Comparison of ENCODE assay signal across 8 cellular contexts in the genomic region with DNA sequence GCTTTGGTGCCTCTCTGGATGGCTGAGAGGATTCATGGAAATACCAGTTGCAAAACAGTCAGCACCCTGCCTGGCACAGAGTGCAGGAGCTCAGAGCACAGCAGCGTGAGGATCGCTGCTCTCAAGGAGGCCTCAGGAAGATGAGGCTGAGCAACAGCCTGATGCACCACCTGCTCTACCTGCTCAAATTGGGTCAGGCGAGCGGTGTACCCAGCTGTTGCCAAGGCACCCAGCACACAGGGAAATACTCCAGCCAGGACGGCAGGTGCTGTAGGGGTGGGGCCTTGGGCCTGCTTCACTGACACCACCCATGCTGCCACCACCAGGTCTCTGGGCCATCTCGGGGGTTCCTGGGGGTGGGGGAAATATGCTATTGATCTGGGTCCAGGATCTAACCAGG. TPM values are rescaled to one million over a fixed set of nuclear protein-coding genes. Genes with fewer than 3 reads are reported as not detected.
DNase-seq lines count a peak whose midpoint lies in the region; ATAC-seq, FAIRE-seq and TF ChIP-seq lines count a peak whose summit lies in the region.

No MANE protein-coding gene starts in this region.

- H3K27ac ChIP-seq in Peyer's patch (peak overlapping the region; percentile 95 to 99 (median 96)), esophagus muscularis mucosa (replicated peaks in 1 of 4) (peak overlapping the region; percentile 91 to 97 (median 96)), substantia nigra (ENCODE audit: low read depth, low read length, poor library complexity, severe bottlenecking) (peak overlapping the region; percentile 99)

- H3K4me3 Mint-ChIP-seq in activated CD4-positive, alpha-beta T cell treated with anti-CD3 and anti-CD28 coated beads for 36 hours, result peak overlapping the region; percentile 97

- CTCF ChIA-PET in activated CD4-positive, alpha-beta T cell treated with anti-CD3 and anti-CD28 coated beads for 36 hours (lab: Charles Lee), result interaction anchor here (0.7 to 8.1 kb wide), 7 partner anchors 14 to 124 kb away, joined by 3 to 55 read pairs (median 5); no protein-coding TSS in a partner anchor

- H3K9me3 ChIP-seq in Peyer's patch, result no peaks in the 10 kb centered on the region
- H3K9me3 ChIP-seq in esophagus muscularis mucosa, result no peaks in the 10 kb centered on the region

- no peaks in the 10 kb centered on the region for H3K27me3 Mint-ChIP-seq in activated CD4-positive, alpha-beta T cell treated with anti-CD3 and anti-CD28 coated beads for 36 hours

- WGBS in esophagus muscularis mucosa, result 72% methylated on average over 3 of the region's 6 CpGs

- ATAC-seq in activated CD4-positive, alpha-beta T cell treated with anti-CD3 and anti-CD28 coated beads for 36 hours, result no peak

- no peak for DNase-seq in activated CD4-positive, alpha-beta T cell treated with anti-CD3 and anti-CD28 coated beads for 36 hours
- no peak for DNase-seq in activated CD4-positive, alpha-beta T cell treated with anti-CD3 and anti-CD28 coated beads, Interleukin-2, amount 50 U/mL, for 48 hours
- DNase-seq in Peyer's patch, result peak; percentile 49 to 81 (median 79)
- no peak for DNase-seq in esophagus muscularis mucosa (ENCODE audit: extremely low spot score)
- DNase-seq in substantia nigra (lab: John Stamatoyannopoulos, UW), result peak in 1 of 49 donors; percentile 36
- DNase-seq in GM12891 (ENCODE audit: insufficient read length, low spot score), result no peak
- DNase-seq in NCI-H226, result no peak
- no peak for DNase-seq in NCI-H1930 (lab: John Stamatoyannopoulos, UW)

- intact Hi-C loops in activated CD4-positive, alpha-beta T cell treated with anti-CD3 and anti-CD28 coated beads for 36 hours (cut with DNase I, micrococcal nuclease), result no loop called here
- intact Hi-C loops in esophagus muscularis mucosa (cut with DNase I), result loop anchor here (10.0 kb wide), 1 partner anchor 118 kb away; no protein-coding TSS in a partner anchor

- TF ChIP-seq CTCF in Peyer's patch (IDR thresholded peaks at IDR 0.05), result no peak
- no peak for TF ChIP-seq CTCF in esophagus muscularis mucosa (IDR thresholded peaks at IDR 0.05)

- no peaks in the 10 kb centered on the region for H3K9me3 Mint-ChIP-seq in activated CD4-positive, alpha-beta T cell treated with anti-CD3 and anti-CD28 coated beads for 36 hours (ENCODE audit: low read depth)

- H3K36me3 Mint-ChIP-seq in activated CD4-positive, alpha-beta T cell treated with anti-CD3 and anti-CD28 coated beads for 36 hours (ENCODE audit: low read depth), result peaks cover 23% of the 10 kb centered on the region

- TF ChIP-seq EP300 in esophagus muscularis mucosa (IDR thresholded peaks at IDR 0.05), result no peak

- H3K36me3 ChIP-seq in Peyer's patch (no peaks in the 10 kb centered on the region), esophagus muscularis mucosa (no peaks in the 10 kb centered on the region)

- POLR2A ChIA-PET in activated CD4-positive, alpha-beta T cell treated with anti-CD3 and anti-CD28 coated beads for 36 hours (lab: Charles Lee), result interaction anchor here (0.5 to 1.9 kb wide), 6 partner anchors 17 to 129 kb away, joined by 3 to 8 read pairs (median 4); no protein-coding TSS in a partner anchor

- H3K4me1 Mint-ChIP-seq in activated CD4-positive, alpha-beta T cell treated with anti-CD3 and anti-CD28 coated beads for 36 hours, result peaks cover 61% of the 10 kb centered on the region

- no peak for FAIRE-seq in GM12891 (lab: Jason Lieb, UNC)

- H3K27ac Mint-ChIP-seq in activated CD4-positive, alpha-beta T cell treated with anti-CD3 and anti-CD28 coated beads for 36 hours, result peak overlapping the region; percentile 89

- TF ChIP-seq POLR2A in Peyer's patch (IDR thresholded peaks at IDR 0.05) (no peak), esophagus muscularis mucosa (IDR thresholded peaks at IDR 0.05; ENCODE audit: low read depth) (no peak), GM12891 (IDR thresholded peaks at IDR 0.05; ENCODE audit: low read depth, low read length) (no peak)

- H3K27me3 ChIP-seq in Peyer's patch (no peaks in the 10 kb centered on the region), esophagus muscularis mucosa (no peaks in the 10 kb centered on the region)

- H3K4me1 ChIP-seq in Peyer's patch, result peaks cover 6 to 70% (median 53%) of the 10 kb centered on the region in 4 donors
- peaks cover 85 to 90% (median 88%) of the 10 kb centered on the region in 4 donors for H3K4me1 ChIP-seq in esophagus muscularis mucosa

- H3K4me3 ChIP-seq in Peyer's patch, result peak overlapping the region; percentile 91 to 97 (median 97)
- peak overlapping the region in 3 of 4 donors; percentile 81 to 97 (median 81) for H3K4me3 ChIP-seq in esophagus muscularis mucosa

TF ChIP-seq in GM12891, 5 proteins besides CTCF, POLR2A, EP300 and RAD21:
- no peak for TF ChIP-seq TAF1 (IDR thresholded peaks at IDR 0.05; ENCODE audit: low read depth, low read length)

RNA-seq across cellular contexts. Expression of a gene that starts 4.3 kb away (rescaled TPM):
- total RNA-seq in activated CD4-positive, alpha-beta T cell treated with anti-CD3 and anti-CD28 coated beads for 36 hours, result 10 to 100 TPM; 56.2 to 58.4 TPM
- total RNA-seq in Peyer's patch (100 to 1,000 TPM in 3 of 4 donors, 10 to 100 TPM in 1; 71.8 to 219 (median 122) TPM), esophagus muscularis mucosa (10 to 100 TPM; 12.4 to 29.5 (median 20.0) TPM)
- 26.9 TPM for polyA plus RNA-seq in GM12891 (2012; ENCODE audit: low read depth, missing spikeins)

RNA-seq across cellular contexts. Expression of a gene that starts 38.8 kb away (rescaled TPM):
- total RNA-seq in activated CD4-positive, alpha-beta T cell treated with anti-CD3 and anti-CD28 coated beads for 36 hours, result 10 to 100 TPM; 44.1 to 46.6 TPM
- total RNA-seq in Peyer's patch (10 to 100 TPM; 20.6 to 27.3 (median 22.1) TPM), esophagus muscularis mucosa (10 to 100 TPM in 1 of 4 donors, 1 to 10 TPM in 3; 6.6 to 13.3 (median 8.5) TPM)
- 28.2 TPM for polyA plus RNA-seq in GM12891 (2012; ENCODE audit: low read depth, missing spikeins)

RNA-seq across cellular contexts. Expression of a gene that starts 45.9 kb away (rescaled TPM):
- 1 to 10 TPM; 1.9 to 2.8 TPM for total RNA-seq in activated CD4-positive, alpha-beta T cell treated with anti-CD3 and anti-CD28 coated beads for 36 hours
- total RNA-seq in Peyer's patch (1 to 10 TPM in 1 of 4 donors, not detected in 3; 2.5 TPM), esophagus muscularis mucosa (1 to 10 TPM; 1.3 to 2.8 (median 2.2) TPM)
- polyA plus RNA-seq in GM12891 (2012; ENCODE audit: low read depth, missing spikeins), result 0.42 TPM

RNA-seq across cellular contexts. Expression of a gene that starts 59.7 kb away (rescaled TPM):
- 10 to 100 TPM; 14.9 to 20.7 TPM for total RNA-seq in activated CD4-positive, alpha-beta T cell treated with anti-CD3 and anti-CD28 coated beads for 36 hours
- total RNA-seq in Peyer's patch (100 to 1,000 TPM in 1 of 4 donors, 10 to 100 TPM in 3; 39.9 to 119 (median 46.7) TPM), esophagus muscularis mucosa (10 to 100 TPM; 20.3 to 44.8 (median 35.9) TPM)
- polyA plus RNA-seq in GM12891 (2012; ENCODE audit: low read depth, missing spikeins), result 27.0 TPM

Comparison
In these comparisons a context has a peak if more than half of its experiments do, and no peak if none do; other contexts are left out.
1. DNase-seq: peak in Peyer's patch (3 of 3); none in activated CD4-positive, alpha-beta T cell treated with anti-CD3 and anti-CD28 coated beads for 36 hours (single experiment), activated CD4-positive, alpha-beta T cell treated with anti-CD3 and anti-CD28 coated beads, Interleukin-2, amount 50 U/mL, for 48 hours (0 of 2), esophagus muscularis mucosa (single experiment), GM12891 (single experiment), NCI-H226 (single experiment) and NCI-H1930 (0 of 2).
2. Peak in every context shown above with its lines, with median percentiles within 50 percentile points of each other: H3K27ac ChIP-seq.